Comparison of ENCODE assay signal across 8 cellular contexts in genomic region chr1:6440198-6441126, GRCh38. TPM values are rescaled to one million over a fixed set of nuclear protein-coding genes. Genes with fewer than 3 reads are reported as not detected.
DNase-seq lines count a peak whose midpoint lies in the region; ATAC-seq and TF ChIP-seq lines count a peak whose summit lies in the region.

No MANE protein-coding gene starts in this region.

- peaks cover 8% of the 10 kb centered on the region for H3K27me3 ChIP-seq in CD4-positive, CD25-positive, alpha-beta regulatory T cell (ENCODE audit: control insufficient read depth, insufficient read depth, low read length)
- no peaks in the 10 kb centered on the region for H3K27me3 ChIP-seq in right lobe of liver

- peaks cover 0 to 18% (median 8%) of the 10 kb centered on the region in 4 donors for H3K4me1 Mint-ChIP-seq in CD4-positive, CD25-positive, alpha-beta regulatory T cell
- H3K4me1 Mint-ChIP-seq in stimulated activated naive B cell treated with anti-CD40 and anti-IgM and Interleukin-4, amounts not matched to agents 10 μg/mL and 1 μg/mL and 100 μg/mL, for 72 hours: peaks cover 20 to 23% of the 10 kb centered on the region in 2 donors

- H3K36me3 Mint-ChIP-seq in CD4-positive, CD25-positive, alpha-beta regulatory T cell: no peaks in the 10 kb centered on the region
- no peaks in the 10 kb centered on the region for H3K36me3 Mint-ChIP-seq in stimulated activated naive B cell treated with anti-CD40 and anti-IgM and Interleukin-4, amounts not matched to agents 10 μg/mL and 1 μg/mL and 100 μg/mL, for 72 hours

- peaks cover 10% of the 10 kb centered on the region for H3K4me1 ChIP-seq in CD4-positive, CD25-positive, alpha-beta regulatory T cell (ENCODE audit: control insufficient read depth, insufficient read depth, low read length, poor library complexity, severe bottlenecking)
- H3K4me1 ChIP-seq in right lobe of liver: peaks cover 0 to 17% (median 7%) of the 10 kb centered on the region in 4 donors

- in situ Hi-C loops in astrocyte of the cerebellum (cut with HindIII; ENCODE audit: low sequenced_read_pairs): no loop called here

- H3K27ac Mint-ChIP-seq in CD4-positive, CD25-positive, alpha-beta regulatory T cell: peak overlapping the region in 1 of 3 donors; percentile 76
- H3K27ac Mint-ChIP-seq in stimulated activated naive B cell treated with anti-CD40 and anti-IgM and Interleukin-4, amounts not matched to agents 10 μg/mL and 1 μg/mL and 100 μg/mL, for 72 hours: no peak overlapping the region

- TF ChIP-seq POLR2A in right lobe of liver (IDR thresholded peaks at IDR 0.05): no peak

- no peak overlapping the region for H3K27ac ChIP-seq in CD4-positive, CD25-positive, alpha-beta regulatory T cell (ENCODE audit: insufficient read depth, low read length, poor library complexity, severe bottlenecking)
- no peak overlapping the region for H3K27ac ChIP-seq in right lobe of liver

- H3K9me3 Mint-ChIP-seq in CD4-positive, CD25-positive, alpha-beta regulatory T cell: peaks cover 0 to 2% (median 0%) of the 10 kb centered on the region in 7 donors
- no peaks in the 10 kb centered on the region for H3K9me3 Mint-ChIP-seq in stimulated activated naive B cell treated with anti-CD40 and anti-IgM and Interleukin-4, amounts not matched to agents 10 μg/mL and 1 μg/mL and 100 μg/mL, for 72 hours

- H3K4me3 ChIP-seq in CD4-positive, CD25-positive, alpha-beta regulatory T cell (ENCODE audit: low read depth, low read length): no peak overlapping the region
- no peak overlapping the region for H3K4me3 ChIP-seq in astrocyte of the cerebellum (ENCODE audit: low read depth, low read length)
- no peak overlapping the region for H3K4me3 ChIP-seq in right lobe of liver

- no peaks in the 10 kb centered on the region for H3K36me3 ChIP-seq in CD4-positive, CD25-positive, alpha-beta regulatory T cell (ENCODE audit: control insufficient read depth, insufficient read depth, low read length)
- H3K36me3 ChIP-seq in right lobe of liver: no peaks in the 10 kb centered on the region

- DNase-seq in CD4-positive, CD25-positive, alpha-beta regulatory T cell: peak; percentile 65 to 71 (median 71)
- DNase-seq in T1000 (lab: John Stamatoyannopoulos, UW): peak; percentile 39
- no peak for DNase-seq in astrocyte of the cerebellum (ENCODE audit: low read depth)
- peak in 2 of 3 donors; percentile 75 to 76 for DNase-seq in right lobe of liver
- DNase-seq in stimulated activated naive B cell treated with anti-CD40 and anti-IgM and Interleukin-4, amounts not matched to agents 10 μg/mL and 1 μg/mL and 100 μg/mL, for 72 hours: no peak
- no peak for DNase-seq in GM19238 (ENCODE audit: insufficient read length, low spot score)

- peaks cover 64% of the 10 kb centered on the region for H3K27me3 Mint-ChIP-seq in CD4-positive, CD25-positive, alpha-beta regulatory T cell
- H3K27me3 Mint-ChIP-seq in stimulated activated naive B cell treated with anti-CD40 and anti-IgM and Interleukin-4, amounts not matched to agents 10 μg/mL and 1 μg/mL and 100 μg/mL, for 72 hours: peaks cover 51 to 79% of the 10 kb centered on the region in 2 donors

- intact Hi-C loops in right lobe of liver (cut with DNase I): no loop called here

- peak; percentile 32 for TF ChIP-seq CTCF in astrocyte of the cerebellum (IDR thresholded peaks at IDR 0.05; ENCODE audit: low read depth, low read length, missing control alignments)
- peak; percentile 8 to 32 (median 21) for TF ChIP-seq CTCF in right lobe of liver (IDR thresholded peaks at IDR 0.05)

- H3K9me3 ChIP-seq in CD4-positive, CD25-positive, alpha-beta regulatory T cell (ENCODE audit: control insufficient read depth in 2 of 2, low read length in 2 of 2): no peaks in the 10 kb centered on the region
- H3K9me3 ChIP-seq in right lobe of liver: no peaks in the 10 kb centered on the region

- peak; percentile 72 to 79 for ATAC-seq in CD4-positive, CD25-positive, alpha-beta regulatory T cell (ENCODE audit: low read depth in 2 of 2)
- ATAC-seq in HG03354 (IDR thresholded peaks at IDR 0.05; ENCODE audit: poor library complexity, severe bottlenecking, unreplicated experiment): peak; percentile 48
- ATAC-seq in right lobe of liver: peak; percentile 64 to 75 (median 68)
- peak; percentile 64 to 70 for ATAC-seq in stimulated activated naive B cell treated with anti-CD40 and anti-IgM and Interleukin-4, amounts not matched to agents 10 μg/mL and 1 μg/mL and 100 μg/mL, for 72 hours (replicated peaks)
- ATAC-seq in GM19035 (IDR thresholded peaks at IDR 0.05; ENCODE audit: unreplicated experiment): no peak

- H3K4me3 Mint-ChIP-seq in CD4-positive, CD25-positive, alpha-beta regulatory T cell: peak overlapping the region in 3 of 4 donors; percentile 59 to 73 (median 61)
- H3K4me3 Mint-ChIP-seq in stimulated activated naive B cell treated with anti-CD40 and anti-IgM and Interleukin-4, amounts not matched to agents 10 μg/mL and 1 μg/mL and 100 μg/mL, for 72 hours: peak overlapping the region; percentile 27 to 39

- WGBS in right lobe of liver (ENCODE audit: insufficient coverage, low coverage, low lambda C conversion rate, missing lambda C conversion rate): 36% methylated on average over 3 of the region's 101 CpGs

RNA-seq across cellular contexts. Expression of gene ESPN, which starts 15.9 kb away (rescaled TPM):
- total RNA-seq in CD4-positive, CD25-positive, alpha-beta regulatory T cell: 3.7 TPM
- polyA plus RNA-seq in CD4-positive, CD25-positive, alpha-beta regulatory T cell: under 1 TPM; 0.22 to 0.25 (median 0.22) TPM
- total RNA-seq in right lobe of liver: 100 to 1,000 TPM in 4 of 6 experiments, 10 to 100 TPM in 2; 81.6 to 149 (median 120) TPM

RNA-seq across cellular contexts. Expression of gene HES2, which starts 20.7 kb away (rescaled TPM):
- not detected for total RNA-seq in CD4-positive, CD25-positive, alpha-beta regulatory T cell
- polyA plus RNA-seq in CD4-positive, CD25-positive, alpha-beta regulatory T cell: not detected
- 1 to 10 TPM in 1 of 6 experiments, under 1 TPM in 2, not detected in 3; 0.27 to 1.2 (median 0.68) TPM for total RNA-seq in right lobe of liver

RNA-seq across cellular contexts. Expression of gene TNFRSF25, which starts 25.5 kb away (rescaled TPM):
- total RNA-seq in CD4-positive, CD25-positive, alpha-beta regulatory T cell: 258 TPM
- 10 to 100 TPM; 23.3 to 32.8 (median 31.0) TPM for polyA plus RNA-seq in CD4-positive, CD25-positive, alpha-beta regulatory T cell
- total RNA-seq in right lobe of liver: 1 to 10 TPM; 1.1 to 3.2 (median 2.1) TPM

RNA-seq across cellular contexts. Expression of gene ACOT7, which starts 46.9 kb away (rescaled TPM):
- total RNA-seq in CD4-positive, CD25-positive, alpha-beta regulatory T cell: 9.6 TPM
- polyA plus RNA-seq in CD4-positive, CD25-positive, alpha-beta regulatory T cell: 10 to 100 TPM in 2 of 4 donors, 1 to 10 TPM in 2; 9.3 to 13.6 (median 9.9) TPM
- 10 to 100 TPM; 10.8 to 19.7 (median 14.1) TPM for total RNA-seq in right lobe of liver

RNA-seq across cellular contexts. Expression of gene PLEKHG5, which starts 51.0 kb away (rescaled TPM):
- 5.0 TPM for total RNA-seq in CD4-positive, CD25-positive, alpha-beta regulatory T cell
- 1 to 10 TPM in 1 of 4 donors, under 1 TPM in 2, not detected in 1; 0.65 to 1.0 (median 0.68) TPM for polyA plus RNA-seq in CD4-positive, CD25-positive, alpha-beta regulatory T cell
- 1 to 10 TPM in 5 of 6 experiments, under 1 TPM in 1; 0.70 to 2.3 (median 1.5) TPM for total RNA-seq in right lobe of liver

Comparison
In these comparisons a context has a peak if more than half of its experiments do, and no peak if none do; other contexts are left out.
1. DNase-seq: peak in CD4-positive, CD25-positive, alpha-beta regulatory T cell (3 of 3), T1000 (single experiment) and right lobe of liver (2 of 3); none in astrocyte of the cerebellum (single experiment), stimulated activated naive B cell treated with anti-CD40 and anti-IgM and Interleukin-4, amounts not matched to agents 10 μg/mL and 1 μg/mL and 100 μg/mL, for 72 hours (single experiment) and GM19238 (single experiment).
2. RNA of gene ESPN, which starts 15.9 kb away (total RNA-seq): 81.6 to 149 TPM in right lobe of liver; 3.7 TPM in CD4-positive, CD25-positive, alpha-beta regulatory T cell (single experiment); every median in the first group is over 10 times any median in the second.
3. RNA of gene TNFRSF25, which starts 25.5 kb away (total RNA-seq): 258 TPM in CD4-positive, CD25-positive, alpha-beta regulatory T cell (single experiment); 1.1 to 3.2 TPM in right lobe of liver; every median in the first group is over 10 times any median in the second.